In genomic region chr16:19130852-19131808, GRCh38 we compare ENCODE assay signal across 8 cellular contexts. TPM values are rescaled to one million over a fixed set of nuclear protein-coding genes. Genes with fewer than 3 reads are reported as not detected.
DNase-seq lines count a peak whose midpoint lies in the region; ATAC-seq and TF ChIP-seq lines count a peak whose summit lies in the region.

No MANE protein-coding gene starts in this region.

- DNase-seq in EH (ENCODE audit: low read depth) (peak; percentile 86), NCI-H1694 treated with DMSO at 0.1 percent for 48 hours (lab: John Stamatoyannopoulos, UW) (peak; percentile 65), ascending aorta (ENCODE audit: low spot score in 2 of 2) (no peak), HEK293T (ENCODE audit: extremely low spot score) (no peak), NCI-H187 treated with DMSO at 0.1 percent for 48 hours (lab: John Stamatoyannopoulos, UW) (no peak)
- DNase-seq in stimulated activated naive CD8-positive, alpha-beta T cell treated with anti-CD3 and anti-CD28 coated beads, Interleukin-15, amount 100 ng/mL, for 72 hours: no peak

- no peak for TF ChIP-seq CTCF in ascending aorta (IDR thresholded peaks at IDR 0.05)

- peaks cover 26% of the 10 kb centered on the region for H3K4me1 Mint-ChIP-seq in stimulated activated naive CD8-positive, alpha-beta T cell treated with anti-CD3 and anti-CD28 coated beads, Interleukin-15, amount 100 ng/mL, for 72 hours

- POLR2A ChIA-PET in HEK293T (lab: Yijun Ruan, JAX): interaction anchor here (0.8 to 1.8 kb wide), 5 partner anchors 11 to 45 kb away, joined by 3 to 6 read pairs (median 5); partner anchors contain the start of gene ITPRIPL2

- H3K4me1 ChIP-seq in ascending aorta: no peaks in the 10 kb centered on the region
- H3K4me1 ChIP-seq in iPS-20b (ENCODE audit: insufficient read depth, low read length): peaks cover 18% of the 10 kb centered on the region; the same call in 1 of the 2 replicates

- H3K36me3 ChIP-seq in ascending aorta: no peaks in the 10 kb centered on the region
- no peaks in the 10 kb centered on the region for H3K36me3 ChIP-seq in iPS-20b (ENCODE audit: insufficient read depth, low read depth, low read length)

- H3K9me3 Mint-ChIP-seq in stimulated activated naive CD8-positive, alpha-beta T cell treated with anti-CD3 and anti-CD28 coated beads, Interleukin-15, amount 100 ng/mL, for 72 hours: no peaks in the 10 kb centered on the region

- intact Hi-C loops in ascending aorta (cut with DNase I): no loop called here

- H3K4me3 ChIP-seq in ascending aorta (no peak overlapping the region), iPS-20b (ENCODE audit: low read length) (no peak overlapping the region)

- no peaks in the 10 kb centered on the region for H3K9me3 ChIP-seq in ascending aorta
- no peaks in the 10 kb centered on the region; the same call in 1 of the 2 replicates for H3K9me3 ChIP-seq in iPS-20b (ENCODE audit: insufficient read depth, low read depth, low read length)

- peaks cover 3% of the 10 kb centered on the region for H3K27me3 Mint-ChIP-seq in stimulated activated naive CD8-positive, alpha-beta T cell treated with anti-CD3 and anti-CD28 coated beads, Interleukin-15, amount 100 ng/mL, for 72 hours

- H3K9ac ChIP-seq in iPS-20b (ENCODE audit: low read depth, low read length): 0 out of 2 replicates have a peak overlapping the region, but pooled peaks have one; percentile 23

- H3K27ac Mint-ChIP-seq in stimulated activated naive CD8-positive, alpha-beta T cell treated with anti-CD3 and anti-CD28 coated beads, Interleukin-15, amount 100 ng/mL, for 72 hours: peak overlapping the region; percentile 60 to 86

- no peaks in the 10 kb centered on the region for H3K27me3 ChIP-seq in ascending aorta
- H3K27me3 ChIP-seq in iPS-20b (ENCODE audit: insufficient read depth, low read length): no peaks in the 10 kb centered on the region

- peak; percentile 48 for ATAC-seq in stimulated activated naive CD8-positive, alpha-beta T cell treated with anti-CD3 and anti-CD28 coated beads, Interleukin-15, amount 100 ng/mL, for 72 hours
- ATAC-seq in HG02763 (IDR thresholded peaks at IDR 0.05; ENCODE audit: unreplicated experiment): no peak

- H3K27ac ChIP-seq in ascending aorta (peak overlapping the region; percentile 47 to 49), iPS-20b (ENCODE audit: low read length) (no peak overlapping the region)

- H3K4me3 Mint-ChIP-seq in stimulated activated naive CD8-positive, alpha-beta T cell treated with anti-CD3 and anti-CD28 coated beads, Interleukin-15, amount 100 ng/mL, for 72 hours: peak overlapping the region; percentile 34 to 46

- CTCF ChIA-PET in HEK293T (lab: Yijun Ruan, JAX): interaction anchor here (0.6 to 1.6 kb wide), 2 partner anchors 49 to 54 kb away, joined by 4 read pairs; no protein-coding TSS in a partner anchor

TF ChIP-seq in HEK293T, 16 proteins besides CTCF, POLR2A, EP300 and RAD21:
- TF ChIP-seq FOXA1 (IDR thresholded peaks at IDR 0.05) (no peak), FOXM1 (IDR thresholded peaks at IDR 0.05; ENCODE audit: borderline replicate concordance) (no peak), NFRKB (IDR thresholded peaks at IDR 0.05) (no peak)

RNA-seq across cellular contexts. Expression of gene ITPRIPL2, which starts 17.4 kb away (rescaled TPM):
- total RNA-seq in ascending aorta: 94.5 TPM

RNA-seq across cellular contexts. Expression of gene SYT17, which starts 36.9 kb away (rescaled TPM):
- total RNA-seq in ascending aorta: 2.4 TPM

Comparison
In these comparisons a context has a peak if more than half of its experiments do, and no peak if none do; other contexts are left out.
1. DNase-seq: peak in EH (single experiment) and NCI-H1694 treated with DMSO at 0.1 percent for 48 hours (single experiment); none in ascending aorta (0 of 2), stimulated activated naive CD8-positive, alpha-beta T cell treated with anti-CD3 and anti-CD28 coated beads, Interleukin-15, amount 100 ng/mL, for 72 hours (0 of 2), HEK293T (single experiment) and NCI-H187 treated with DMSO at 0.1 percent for 48 hours (single experiment).